ENCODE assay signal across 28 cellular contexts in genomic region chr17:66446419-66446818, GRCh38.
DNase-seq lines count a peak whose midpoint lies in the region; ATAC-seq and TF ChIP-seq lines count a peak whose summit lies in the region.
"Had no signal": no experiment of that assay in that cellular context is flagged by ENCODE, and none has a peak within 500 bp of the region (broad histone marks: within the 10 kb centered on the region; RNA-seq: fewer than 3 reads in every experiment).

No MANE protein-coding gene starts in this region.

- H3K9ac ChIP-seq in mammary epithelial cell (ENCODE audit: insufficient read depth, low read length) = no peak overlapping the region

- intact Hi-C loops in CD4-positive, alpha-beta T cell (cut with DNase I, micrococcal nuclease) = no loop called here
- intact Hi-C loops in mammary epithelial cell (cut with micrococcal nuclease) = no loop called here

- WGBS in mammary epithelial cell (ENCODE audit: low coverage, missing lambda C conversion rate) = 83% methylated on average over 2 of the region's 2 CpGs

- H3F3A ChIP-seq in DOHH2 (ENCODE audit: control insufficient read depth, insufficient read depth) = peaks cover 12% of the 10 kb centered on the region

- no peak for DNase-seq in CD4-positive, alpha-beta T cell
- DNase-seq in T-cell (no peak), osteoblast (ENCODE audit: insufficient read length, low spot score, missing footprints) (no peak), HFFc6 (no peak), mammary epithelial cell (no peak)
- no peak for DNase-seq in naive thymus-derived CD8-positive, alpha-beta T cell
- DNase-seq in activated CD4-positive, alpha-beta T cell treated with anti-CD3 and anti-CD28 coated beads for 4 hours = no peak
- DNase-seq: activated CD4-positive, alpha-beta T cell treated with anti-CD3 and anti-CD28 coated beads for 48 hours; activated naive CD4-positive, alpha-beta T cell treated with Interleukin-2 at 50 U/mL for 16 hours; activated T-cell treated with anti-CD3 and anti-CD28 coated beads, Interleukin-2, amount 50 U/mL, for 48 hours; amygdala; C1 segment of cervical spinal cord; effector CD4-positive, alpha-beta T cell; GOT3; naive B cell; NCI-H1048; NCI-H1694 treated with DMSO at 0.1 percent for 48 hours; NCI-H446 treated with DMSO at 0.1 percent for 48 hours; NCI-H774; right lobe of liver; stimulated activated CD8-positive, alpha-beta memory T cell treated with anti-CD3 and anti-CD28 coated beads, Interleukin-4, amount 100 ng/mL, for 48 hours; T1000; transverse colon had no signal

- in situ Hi-C loops in mammary epithelial cell (cut with MboI; ENCODE audit: low sequenced_read_pairs in 2 of 2) = no loop called here

- no peak overlapping the region for H3K4me3 Mint-ChIP-seq in CD4-positive, alpha-beta T cell
- H3K4me3 Mint-ChIP-seq in T-cell (no peak overlapping the region), HFFc6 (no peak overlapping the region)
- H3K4me3 Mint-ChIP-seq in naive thymus-derived CD8-positive, alpha-beta T cell = peak overlapping the region in 1 of 10 donors; percentile 39

- dilution Hi-C loops in mammary epithelial cell (cut with HindIII; ENCODE audit: low sequenced_read_pairs) = no loop called here

- H3K4me2 ChIP-seq in DOHH2 (ENCODE audit: low read length) = peak overlapping the region; percentile 98
- H3K4me2 ChIP-seq in osteoblast (ENCODE audit: insufficient read depth, low read length) = no peak overlapping the region
- no peak overlapping the region for H3K4me2 ChIP-seq in mammary epithelial cell (ENCODE audit: insufficient read depth, low read depth, low read length)

- no peaks in the 10 kb centered on the region for H3K9me3 ChIP-seq in CD4-positive, alpha-beta T cell (ENCODE audit: control insufficient read depth, low read length)
- H3K9me3 ChIP-seq in DOHH2 (ENCODE audit: control insufficient read depth, insufficient read depth, low read length) = no peaks in the 10 kb centered on the region
- H3K9me3 ChIP-seq in osteoblast (ENCODE audit: low read depth, low read length) = no peaks in the 10 kb centered on the region
- peaks cover 7% of the 10 kb centered on the region for H3K9me3 ChIP-seq in mammary epithelial cell (replicated peaks; ENCODE audit: insufficient read depth, low read length)
- H3K9me3 ChIP-seq: prostate gland, right lobe of liver, SJCRH30, transverse colon had no signal

- H3K36me3 ChIP-seq in DOHH2 (ENCODE audit: control insufficient read depth, low read length) = 0 out of 2 replicates have a peak, but pooled peaks cover 6% of the 10 kb centered on the region
- no peaks in the 10 kb centered on the region for H3K36me3 ChIP-seq in osteoblast (ENCODE audit: insufficient read depth, low read length)
- H3K36me3 ChIP-seq in mammary epithelial cell (ENCODE audit: insufficient read depth, low read length) = no peaks in the 10 kb centered on the region
- H3K36me3 ChIP-seq: prostate gland, right lobe of liver, SJCRH30, transverse colon had no signal

- H2AFZ ChIP-seq in osteoblast (ENCODE audit: low read length) (no peak overlapping the region), mammary epithelial cell (ENCODE audit: low read depth, low read length) (no peak overlapping the region)

- H3K9me3 Mint-ChIP-seq in CD4-positive, alpha-beta T cell = no peaks in the 10 kb centered on the region
- H3K9me3 Mint-ChIP-seq in T-cell = no peaks in the 10 kb centered on the region
- H3K9me3 Mint-ChIP-seq in naive thymus-derived CD8-positive, alpha-beta T cell = no peaks in the 10 kb centered on the region
- H3K9me3 Mint-ChIP-seq in HFFc6 = no peaks in the 10 kb centered on the region

- H3K4me1 ChIP-seq in DOHH2 (ENCODE audit: control insufficient read depth, low read length) (peaks cover 69% of the 10 kb centered on the region), osteoblast (ENCODE audit: insufficient read depth, low read length) (no peaks in the 10 kb centered on the region), mammary epithelial cell (ENCODE audit: insufficient read depth, low read length) (peaks cover 16% of the 10 kb centered on the region)
- H3K4me1 ChIP-seq: prostate gland had no signal

- H3K27me3 Mint-ChIP-seq in CD4-positive, alpha-beta T cell = no peaks in the 10 kb centered on the region
- H3K27me3 Mint-ChIP-seq in T-cell (no peaks in the 10 kb centered on the region), HFFc6 (ENCODE audit: insufficient read depth) (peaks cover 5% of the 10 kb centered on the region; the same call in 1 of the 2 replicates)
- no peaks in the 10 kb centered on the region for H3K27me3 Mint-ChIP-seq in naive thymus-derived CD8-positive, alpha-beta T cell

- H3K36me3 Mint-ChIP-seq in CD4-positive, alpha-beta T cell (ENCODE audit: low read depth) = peaks cover 40% of the 10 kb centered on the region
- H3K36me3 Mint-ChIP-seq in T-cell (peaks cover 22% of the 10 kb centered on the region), HFFc6 (ENCODE audit: low read depth) (peaks cover 53% of the 10 kb centered on the region)
- peaks cover 0 to 13% (median 8%) of the 10 kb centered on the region in 3 donors for H3K36me3 Mint-ChIP-seq in naive thymus-derived CD8-positive, alpha-beta T cell

- no peaks in the 10 kb centered on the region for H4K20me1 ChIP-seq in DOHH2 (ENCODE audit: control insufficient read depth, insufficient read depth, low read depth, low read length)
- H4K20me1 ChIP-seq in osteoblast (ENCODE audit: insufficient read depth, low read length) = peaks cover 25% of the 10 kb centered on the region
- no peaks in the 10 kb centered on the region for H4K20me1 ChIP-seq in mammary epithelial cell (ENCODE audit: insufficient read depth, low read length)

- peak overlapping the region; percentile 63 for H3K4me3 ChIP-seq in DOHH2 (ENCODE audit: low read length)
- H3K4me3 ChIP-seq in osteoblast (ENCODE audit: insufficient read depth, low read length) = no peak overlapping the region
- no peak overlapping the region for H3K4me3 ChIP-seq in mammary epithelial cell (replicated peaks in 1 of 3; ENCODE audit: insufficient read depth in 1 of 3, low read depth in 2 of 3, low read length in 3 of 3)
- H3K4me3 ChIP-seq: prostate gland, right lobe of liver, SJCRH30, transverse colon had no signal

- no peak for ATAC-seq in CD4-positive, alpha-beta T cell (ENCODE audit: poor library complexity)
- no peak for ATAC-seq in T-cell (replicated peaks in 1 of 4)
- ATAC-seq in naive thymus-derived CD8-positive, alpha-beta T cell = no peak
- ATAC-seq: right lobe of liver had no signal

- peaks cover 14% of the 10 kb centered on the region for H3K79me2 ChIP-seq in DOHH2 (ENCODE audit: control insufficient read depth, low read length)
- H3K79me2 ChIP-seq in osteoblast (ENCODE audit: insufficient read depth, low read length) = peaks cover 91% of the 10 kb centered on the region
- H3K79me2 ChIP-seq in mammary epithelial cell (ENCODE audit: insufficient read depth, low read length) = peaks cover 7% of the 10 kb centered on the region

- POLR2A ChIA-PET in CD4-positive, alpha-beta T cell (lab: Charles Lee) = no interaction called here
- POLR2A ChIA-PET in T-cell (lab: Charles Lee) = interaction anchor here in 1 of 2 donors (0.7 kb wide), 1 partner anchor 79 kb away, joined by 3 read pairs; no protein-coding TSS in a partner anchor
- POLR2A ChIA-PET in naive thymus-derived CD8-positive, alpha-beta T cell (lab: Charles Lee) = no interaction called here

- BruUV-seq in mammary epithelial cell (replicated peaks; lab: Mats Ljungman, UMichigan) = no TSS peak

- H3K27ac ChIP-seq in CD4-positive, alpha-beta T cell (ENCODE audit: low read depth, low read length) = no peak overlapping the region
- H3K27ac ChIP-seq in DOHH2 (ENCODE audit: low read depth, low read length) (peak overlapping the region; percentile 29; the same call in 1 of the 2 replicates), osteoblast (ENCODE audit: low read depth, low read length) (no peak overlapping the region), mammary epithelial cell (ENCODE audit: insufficient read depth, low read depth, low read length) (no peak overlapping the region)
- H3K27ac ChIP-seq: epithelial cell of prostate, prostate gland, right lobe of liver, SJCRH30, transverse colon, VCaP had no signal

- peaks cover 95% of the 10 kb centered on the region for H3K4me1 Mint-ChIP-seq in CD4-positive, alpha-beta T cell (ENCODE audit: low read depth)
- peaks cover 80 to 88% (median 85%) of the 10 kb centered on the region in 3 donors for H3K4me1 Mint-ChIP-seq in T-cell
- peaks cover 44 to 94% (median 84%) of the 10 kb centered on the region in 4 donors for H3K4me1 Mint-ChIP-seq in naive thymus-derived CD8-positive, alpha-beta T cell
- peaks cover 60% of the 10 kb centered on the region for H3K4me1 Mint-ChIP-seq in HFFc6 (ENCODE audit: low read depth)

- H3K9me2 ChIP-seq in DOHH2 (replicated peaks; ENCODE audit: control insufficient read depth, low read length) = no peaks in the 10 kb centered on the region

- no peaks in the 10 kb centered on the region for H3K27me3 ChIP-seq in CD4-positive, alpha-beta T cell (ENCODE audit: control insufficient read depth, insufficient read depth, low read length)
- H3K27me3 ChIP-seq in DOHH2 (ENCODE audit: control insufficient read depth, low read length) (no peaks in the 10 kb centered on the region), osteoblast (ENCODE audit: insufficient read depth, low read length) (no peaks in the 10 kb centered on the region), mammary epithelial cell (ENCODE audit: insufficient read depth, low read length) (no peaks in the 10 kb centered on the region)
- H3K27me3 ChIP-seq: right lobe of liver, SJCRH30, transverse colon had no signal

- CTCF ChIA-PET in CD4-positive, alpha-beta T cell (lab: Charles Lee) = interaction anchor here (1.0 kb wide), 1 partner anchor 21 kb away, joined by 3 read pairs; no protein-coding TSS in a partner anchor
- CTCF ChIA-PET in T-cell (lab: Charles Lee) (interaction anchor here in 1 of 2 donors (0.6 kb wide), 1 partner anchor 76 kb away, joined by 3 read pairs; no protein-coding TSS in a partner anchor), mammary epithelial cell (lab: Charles Lee; ENCODE audit: low non-redundant PET) (no interaction called here)

- peak overlapping the region; percentile 46 for H3K27ac Mint-ChIP-seq in CD4-positive, alpha-beta T cell
- H3K27ac Mint-ChIP-seq in T-cell = peak overlapping the region; percentile 23 to 63
- peak overlapping the region in 6 of 10 donors; percentile 19 to 82 (median 48) for H3K27ac Mint-ChIP-seq in naive thymus-derived CD8-positive, alpha-beta T cell
- no peak overlapping the region for H3K27ac Mint-ChIP-seq in HFFc6

- TF ChIP-seq CTCF in CD4-positive, alpha-beta T cell (IDR thresholded peaks at IDR 0.05) = no peak
- TF ChIP-seq CTCF in DOHH2 (IDR thresholded peaks at IDR 0.05; ENCODE audit: low read depth, low read length, poor library complexity, severe bottlenecking) (no peak), osteoblast (IDR thresholded peaks at IDR 0.05; ENCODE audit: extremely low read depth, low read depth, low read length) (no peak), HFFc6 (IDR thresholded peaks at IDR 0.05) (no peak), mammary epithelial cell (conservative IDR thresholded peaks at IDR 0.05 in 1 of 2, IDR thresholded peaks at IDR 0.05 in 1 of 2; ENCODE audit: extremely low read depth in 1 of 2, insufficient read depth in 1 of 2, low read depth in 1 of 2, low read length in 2 of 2) (no peak)
